ENCODE assay signal across 9 cellular contexts in the genomic region with DNA sequence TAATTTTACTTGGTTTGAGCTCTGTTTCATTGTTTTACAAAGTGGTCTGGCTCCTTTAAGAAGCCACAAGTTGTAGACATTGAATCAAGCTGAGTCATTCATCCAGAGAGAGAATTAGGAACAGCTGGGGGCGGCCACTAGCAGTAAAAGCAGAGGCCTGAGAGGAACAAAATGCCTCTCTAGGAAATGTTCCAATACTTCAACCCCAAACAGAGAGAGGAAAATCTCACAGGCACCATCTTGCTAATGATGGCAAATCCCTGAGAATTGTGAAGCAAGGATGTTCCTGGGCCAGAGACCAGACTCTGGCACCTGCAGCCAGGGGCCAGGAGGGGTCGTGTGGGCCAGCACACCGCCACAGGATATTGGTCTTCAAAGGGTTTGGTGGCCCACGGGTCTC. TPM values are rescaled to one million over a fixed set of nuclear protein-coding genes. Genes with fewer than 3 reads are reported as not detected.
A peak's percentile ranks its signal among the peaks of the same experiment; 100 is the strongest.
DNase-seq lines count a peak whose midpoint lies in the region; ATAC-seq and TF ChIP-seq lines count a peak whose summit lies in the region.
"Had no signal": no experiment of that assay in that cellular context is flagged by ENCODE, and none has a peak within 500 bp of the region (broad histone marks: within the 10 kb centered on the region; RNA-seq: fewer than 3 reads in every experiment).

No MANE protein-coding gene starts in this region.

- peaks cover 27 to 32% of the 10 kb centered on the region in 2 donors for H3K4me1 ChIP-seq in left lung

- peak; percentile 75 for ATAC-seq in left lung
- no peak for ATAC-seq in HG02588 (IDR thresholded peaks at IDR 0.05; ENCODE audit: unreplicated experiment)
- ATAC-seq in GM18519 (IDR thresholded peaks at IDR 0.05; ENCODE audit: low FRiP score, unreplicated experiment): no peak

- H3K27ac ChIP-seq in left lung: peak overlapping the region; percentile 3 to 30
- H3K27ac ChIP-seq: VCaP had no signal

- H3K4me3 ChIP-seq in AG09309 (ENCODE audit: control insufficient read depth, low read depth, low read length) (no peak overlapping the region), cardiac fibroblast (replicated peaks in 1 of 2; ENCODE audit: low read depth in 2 of 2, low read length in 2 of 2) (no peak overlapping the region), left lung (no peak overlapping the region)

- no peaks in the 10 kb centered on the region for H3K36me3 ChIP-seq in left lung

- DNase-seq in AG09309 (ENCODE audit: low read depth) (peak; percentile 76), LHCN-M2 (ENCODE audit: low read depth) (peak; percentile 95), cardiac fibroblast (ENCODE audit: low read depth in 2 of 2) (peak; percentile 86 to 89), left lung (peak in 1 of 2 donors; percentile 59), NCI-H446 (lab: John Stamatoyannopoulos, UW) (no peak), DMS153 (lab: John Stamatoyannopoulos, UW) (no peak)

- H3K27me3 ChIP-seq in left lung: no peaks in the 10 kb centered on the region

- TF ChIP-seq CTCF in AG09309 (IDR thresholded peaks at IDR 0.05; ENCODE audit: control insufficient read depth, insufficient read depth, low read depth, low read length, missing control alignments) (no peak), cardiac fibroblast (IDR thresholded peaks at IDR 0.05; ENCODE audit: low read depth, low read length) (peak; percentile 3), left lung (IDR thresholded peaks at IDR 0.05) (no peak)

- intact Hi-C loops in left lung (cut with DNase I): no loop called here

- H3K9me3 ChIP-seq in left lung: no peaks in the 10 kb centered on the region

RNA-seq across cellular contexts. Expression of gene TRIL, which starts 26.5 kb away (rescaled TPM):
- 0.32 and 0.46 TPM in 2 replicates for total RNA-seq in LHCN-M2 (2014; rRNA removed)
- 0.02 TPM for polyA plus RNA-seq in LHCN-M2 (2012)
- total RNA-seq in left lung: 1 to 10 TPM; 2.9 to 6.9 TPM

Comparison
In these comparisons a context has a peak if more than half of its experiments do, and no peak if none do; other contexts are left out.
1. DNase-seq: peak in AG09309 (single experiment), LHCN-M2 (single experiment) and cardiac fibroblast (2 of 2); none in NCI-H446 (0 of 2) and DMS153 (single experiment).